30 cellular contexts compared by ENCODE assay signal in genomic region chr18:14916851-14917250, GRCh38.
"Had no signal": no experiment of that assay in that cellular context is flagged by ENCODE, and none has a peak within 500 bp of the region (broad histone marks: within the 10 kb centered on the region; RNA-seq: fewer than 3 reads in every experiment).

No MANE protein-coding gene starts in this region.

- H3K27ac ChIP-seq: left ventricle myocardium inferior, neural progenitor cell, neutrophil, ovary, skin epidermis, suprapubic skin, thoracic aorta, tibial artery, upper lobe of right lung, uterus had no signal

- H3K9me3 ChIP-seq: left ventricle myocardium inferior, neutrophil, ovary, suprapubic skin, thoracic aorta, tibial artery, upper lobe of right lung, uterus had no signal

- H3K4me3 Mint-ChIP-seq: immature natural killer cell; mesothelial cell of epicardium; naive B cell; natural killer cell; nephron progenitor cell; neural progenitor cell; stimulated activated naive B cell treated with anti-CD40 and anti-IgM and Interleukin-4, amounts not matched to agents 10 μg/mL and 1 μg/mL and 100 μg/mL, for 72 hours had no signal

- H3K4me1 ChIP-seq: left ventricle myocardium inferior, neural progenitor cell, suprapubic skin, tibial artery, upper lobe of right lung, uterus had no signal

- H3K27me3 ChIP-seq: neural progenitor cell, neutrophil, ovary, suprapubic skin, tibial artery, upper lobe of right lung, uterus had no signal

- H3K27ac Mint-ChIP-seq: immature natural killer cell; mesothelial cell of epicardium; naive B cell; natural killer cell; nephron progenitor cell; neural progenitor cell; progenitor cell of endocrine pancreas; stimulated activated naive B cell treated with anti-CD40 and anti-IgM and Interleukin-4, amounts not matched to agents 10 μg/mL and 1 μg/mL and 100 μg/mL, for 72 hours had no signal

- H3K4me1 Mint-ChIP-seq: mesothelial cell of epicardium; naive B cell; nephron progenitor cell; neural progenitor cell; stimulated activated naive B cell treated with anti-CD40 and anti-IgM and Interleukin-4, amounts not matched to agents 10 μg/mL and 1 μg/mL and 100 μg/mL, for 72 hours had no signal

- H3K36me3 ChIP-seq: left ventricle myocardium inferior, neural progenitor cell, neutrophil, ovary, suprapubic skin, thoracic aorta, tibial artery, upper lobe of right lung, uterus had no signal

- H3K36me3 Mint-ChIP-seq: naive B cell; natural killer cell; neural progenitor cell; stimulated activated naive B cell treated with anti-CD40 and anti-IgM and Interleukin-4, amounts not matched to agents 10 μg/mL and 1 μg/mL and 100 μg/mL, for 72 hours had no signal

- H3K27me3 Mint-ChIP-seq: naive B cell; progenitor cell of endocrine pancreas; stimulated activated naive B cell treated with anti-CD40 and anti-IgM and Interleukin-4, amounts not matched to agents 10 μg/mL and 1 μg/mL and 100 μg/mL, for 72 hours had no signal

- H3K4me3 ChIP-seq: left ventricle myocardium inferior, lung, neural progenitor cell, ovary, skin epidermis, suprapubic skin, thoracic aorta, tibial artery, upper lobe of right lung, uterus had no signal

- ATAC-seq: natural killer cell; right cardiac atrium; sciatic nerve; stimulated activated naive B cell treated with anti-CD40 and anti-IgM and Interleukin-4, amounts not matched to agents 10 μg/mL and 1 μg/mL and 100 μg/mL, for 72 hours; stimulated activated naive CD8-positive, alpha-beta T cell treated with anti-CD3 and anti-CD28 coated beads, Interleukin-15, Interleukin-2, amounts not matched to agents 100 U/mL and 50 U/mL, for 24 hours; upper lobe of right lung had no signal

- DNase-seq: hypothalamus; immature natural killer cell; left ventricle myocardium inferior; mesendoderm; naive B cell; natural killer cell; nephron progenitor cell; occipital lobe; ovary; retina; right cardiac atrium; stimulated activated CD4-positive, alpha-beta T cell treated with anti-CD3 and anti-CD28 coated beads, Interleukin-12 subunit alpha, Interleukin-12 subunit beta, amount 100 ng/mL, for 4 hours; stimulated activated CD4-positive, alpha-beta T cell treated with anti-CD3 and anti-CD28 coated beads, Interleukin-15, amount 100 ng/mL, for 24 hours; stimulated activated CD4-positive, alpha-beta T cell treated with anti-CD3 and anti-CD28 coated beads, Interleukin-2, amount 100 ng/mL, for 24 hours; stimulated activated CD4-positive, alpha-beta T cell treated with anti-CD3 and anti-CD28 coated beads, Interleukin-4, amount 100 ng/mL, for 1 hour; stimulated activated naive B cell treated with anti-CD40 and anti-IgM and Interleukin-4, amounts not matched to agents 10 μg/mL and 1 μg/mL and 100 μg/mL, for 72 hours; stimulated activated naive CD8-positive, alpha-beta T cell treated with anti-CD3 and anti-CD28 coated beads, Interleukin-15, Interleukin-2, amounts not matched to agents 100 U/mL and 50 U/mL, for 24 hours; tibial artery; trophoblast cell; upper lobe of right lung; uterus had no signal
